Comparison of ENCODE assay signal across 8 cellular contexts in the genomic region with DNA sequence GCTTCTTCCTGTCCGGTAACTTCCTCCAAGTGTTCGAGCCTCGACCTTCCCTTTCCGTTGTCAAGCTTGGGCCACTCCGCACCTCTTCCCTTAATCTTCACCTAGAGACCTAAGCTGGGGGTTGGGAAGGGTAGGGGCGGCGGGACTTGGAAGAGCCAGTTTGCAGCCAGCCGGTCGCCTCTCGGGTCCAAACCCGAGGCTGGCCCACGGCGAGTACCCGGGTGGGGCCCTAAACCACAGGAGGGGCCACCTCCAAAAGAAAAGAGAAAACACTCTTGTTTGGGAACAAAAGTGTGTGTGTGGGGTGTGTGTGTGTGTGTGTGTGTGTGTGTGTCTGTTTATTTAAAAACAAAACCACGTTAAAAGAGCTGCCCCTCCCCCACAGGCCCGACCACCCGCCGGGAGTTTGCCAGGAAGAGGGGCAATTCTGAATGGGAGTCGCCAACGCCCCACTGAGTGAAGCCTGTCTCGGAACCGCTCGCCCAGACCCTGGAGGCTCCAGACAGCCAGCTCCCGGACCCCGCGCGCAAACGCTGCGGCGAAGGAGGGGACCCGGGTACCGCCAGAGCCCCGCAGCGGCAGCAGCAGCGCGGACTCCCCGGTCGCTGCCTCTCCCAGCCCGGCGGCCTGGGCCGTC. TPM values are rescaled to one million over a fixed set of nuclear protein-coding genes. Genes with fewer than 3 reads are reported as not detected.
DNase-seq lines count a peak whose midpoint lies in the region; ATAC-seq and TF ChIP-seq lines count a peak whose summit lies in the region.

No MANE protein-coding gene starts in this region.

- no peak overlapping the region for H3K27ac Mint-ChIP-seq in activated naive CD4-positive, alpha-beta T cell treated with anti-CD3 and anti-CD28 coated beads for 36 hours

- H3K27ac ChIP-seq in breast epithelium, result peak overlapping the region; percentile 100
- H3K27ac ChIP-seq in mesendoderm (ENCODE audit: low read depth, low read length), result peak overlapping the region; percentile 75
- peak overlapping the region; percentile 73 for H3K27ac ChIP-seq in urinary bladder (ENCODE audit: low read depth)

- H3K9me3 ChIP-seq in breast epithelium, result no peaks in the 10 kb centered on the region

- peak overlapping the region; percentile 46 for H3K4ac ChIP-seq in mesendoderm (ENCODE audit: low read depth, low read length)

- H3K79me2 ChIP-seq in mesendoderm (ENCODE audit: control insufficient read depth, insufficient read depth, low read length), result peaks cover 19% of the 10 kb centered on the region

- ATAC-seq in HG02938 (IDR thresholded peaks at IDR 0.05; ENCODE audit: unreplicated experiment) (no peak), GM21381 (IDR thresholded peaks at IDR 0.05; ENCODE audit: unreplicated experiment) (no peak)

- H3K27me3 ChIP-seq in breast epithelium, result no peaks in the 10 kb centered on the region
- H3K27me3 ChIP-seq in mesendoderm (ENCODE audit: insufficient read depth, low read length, poor library complexity), result no peaks in the 10 kb centered on the region

- no peaks in the 10 kb centered on the region for H3K9me3 Mint-ChIP-seq in activated naive CD4-positive, alpha-beta T cell treated with anti-CD3 and anti-CD28 coated beads for 36 hours

- H2BK5ac ChIP-seq in mesendoderm (ENCODE audit: low read length), result peak overlapping the region; percentile 81

- WGBS in mesendoderm (ENCODE audit: extremely low coverage, insufficient coverage, low lambda C conversion rate), result no CpG with 5 or more reads among the region's 41 CpGs
- 6% methylated on average over 41 of the region's 41 CpGs for WGBS in urinary bladder

- H2BK120ac ChIP-seq in mesendoderm (ENCODE audit: low read depth, low read length), result peak overlapping the region; percentile 64

- no peak overlapping the region for H2BK15ac ChIP-seq in mesendoderm (replicated peaks; ENCODE audit: low read depth)

- H3K4me2 ChIP-seq in mesendoderm (ENCODE audit: low read length), result peak overlapping the region; percentile 59

- peak overlapping the region; percentile 63 for H3K4me3 Mint-ChIP-seq in activated naive CD4-positive, alpha-beta T cell treated with anti-CD3 and anti-CD28 coated beads for 36 hours

- H4K8ac ChIP-seq in mesendoderm (ENCODE audit: low read depth, low read length), result peak overlapping the region; percentile 83

- peaks cover 3 to 4% of the 10 kb centered on the region in 2 donors for H3K4me1 ChIP-seq in breast epithelium
- H3K4me1 ChIP-seq in mesendoderm (ENCODE audit: control insufficient read depth, low read depth, low read length), result peaks cover 5% of the 10 kb centered on the region
- H3K4me1 ChIP-seq in urinary bladder (ENCODE audit: insufficient read depth), result peaks cover 1% of the 10 kb centered on the region

- H3K36me3 ChIP-seq in breast epithelium, result no peaks in the 10 kb centered on the region
- no peaks in the 10 kb centered on the region for H3K36me3 ChIP-seq in mesendoderm (ENCODE audit: control insufficient read depth, insufficient read depth, low read length)
- no peaks in the 10 kb centered on the region for H3K36me3 ChIP-seq in urinary bladder (ENCODE audit: insufficient read depth)

- peak overlapping the region; percentile 94 for H3K18ac ChIP-seq in mesendoderm (ENCODE audit: low read length)

- no peak overlapping the region for H4K5ac ChIP-seq in mesendoderm (ENCODE audit: low read length)

- peak overlapping the region; percentile 83 for H3K23ac ChIP-seq in mesendoderm (ENCODE audit: low read length)

- peak overlapping the region; percentile 82 for H3K9ac ChIP-seq in mesendoderm (ENCODE audit: low read length)

- H3K4me1 Mint-ChIP-seq in activated naive CD4-positive, alpha-beta T cell treated with anti-CD3 and anti-CD28 coated beads for 36 hours (ENCODE audit: low read depth), result peaks cover 11% of the 10 kb centered on the region

- no peak for TF ChIP-seq CTCF in breast epithelium (IDR thresholded peaks at IDR 0.05)

- H3K27me3 Mint-ChIP-seq in activated naive CD4-positive, alpha-beta T cell treated with anti-CD3 and anti-CD28 coated beads for 36 hours (ENCODE audit: low read depth), result peaks cover 3% of the 10 kb centered on the region

- DNase-seq in activated naive CD4-positive, alpha-beta T cell treated with anti-CD3 and anti-CD28 coated beads for 36 hours, result no peak
- DNase-seq in activated naive CD4-positive, alpha-beta T cell (lab: John Stamatoyannopoulos, UW), result no peak
- DNase-seq in breast epithelium (ENCODE audit: low spot score in 2 of 2) (no peak), mesendoderm (peak; percentile 70), UCSD-AML1 (lab: John Stamatoyannopoulos, UW; ENCODE audit: unreplicated experiment) (no peak)

- H2AK5ac ChIP-seq in mesendoderm (ENCODE audit: low read length), result no peak overlapping the region

- H3K79me1 ChIP-seq in mesendoderm (ENCODE audit: low read length), result no peaks in the 10 kb centered on the region

- CTCF ChIA-PET in activated naive CD4-positive, alpha-beta T cell treated with anti-CD3 and anti-CD28 coated beads for 36 hours (lab: Charles Lee), result interaction anchor here (0.7 to 4.6 kb wide), 15 partner anchors 9 to 219 kb away, joined by 3 to 37 read pairs (median 5); partner anchors contain the start of gene HS1BP3

- no peak for TF ChIP-seq POLR2A in breast epithelium (IDR thresholded peaks at IDR 0.05)

- peak overlapping the region; percentile 83 for H3K56ac ChIP-seq in mesendoderm (ENCODE audit: low read length)

- H3K4me3 ChIP-seq in breast epithelium (peak overlapping the region; percentile 96 to 98 (median 98)), mesendoderm (ENCODE audit: low read length) (peak overlapping the region; percentile 48), urinary bladder (ENCODE audit: low read depth, low read length) (peak overlapping the region; percentile 47)

- intact Hi-C loops in activated naive CD4-positive, alpha-beta T cell treated with anti-CD3 and anti-CD28 coated beads for 36 hours (cut with micrococcal nuclease), result loop anchor here (2.0 to 5.0 kb wide), 4 partner anchors 376 to 544 kb away; partner anchors contain the start of genes LAPTM4A and LDAH
- intact Hi-C loops in breast epithelium (cut with DNase I; ENCODE audit: low total_unique reads), result no loop called here

- H3K36me3 Mint-ChIP-seq in activated naive CD4-positive, alpha-beta T cell treated with anti-CD3 and anti-CD28 coated beads for 36 hours (ENCODE audit: low read depth), result peaks cover 2% of the 10 kb centered on the region

RNA-seq across cellular contexts. Expression of gene RHOB, which starts 0.5 kb away (rescaled TPM):
- 1 to 10 TPM; 1.8 to 2.0 TPM for total RNA-seq in activated naive CD4-positive, alpha-beta T cell treated with anti-CD3 and anti-CD28 coated beads for 36 hours
- total RNA-seq in breast epithelium (1,000 to 10,000 TPM in 1 of 3 donors, 100 to 1,000 TPM in 2; 643 to 1,178 (median 772) TPM), urinary bladder (305 TPM)
- polyA plus RNA-seq in mesendoderm (2013, experiment 1 of 2), result 109 TPM
- polyA plus RNA-seq in mesendoderm (2013, experiment 2 of 2), result 109 TPM
- polyA plus RNA-seq in urinary bladder, result 1,467 TPM

Comparison
In these comparisons a context has a peak if more than half of its experiments do, and no peak if none do; other contexts are left out.
1. H3K4me3 ChIP-seq: peak in every context shown above with its lines; median percentile 98 in breast epithelium; 48 in mesendoderm; 47 in urinary bladder.
2. RNA of gene RHOB, which starts 0.5 kb away (total RNA-seq): 643 to 1,178 TPM in breast epithelium and 305 TPM in urinary bladder (single experiment); 1.8 to 2.0 TPM in activated naive CD4-positive, alpha-beta T cell treated with anti-CD3 and anti-CD28 coated beads for 36 hours; every median in the first group is over 100 times any median in the second.
3. Peak in every context shown above with its lines, with median percentiles within 50 percentile points of each other: H3K27ac ChIP-seq.